ENCODE assay signal across 1 cellular context in the genomic region with DNA sequence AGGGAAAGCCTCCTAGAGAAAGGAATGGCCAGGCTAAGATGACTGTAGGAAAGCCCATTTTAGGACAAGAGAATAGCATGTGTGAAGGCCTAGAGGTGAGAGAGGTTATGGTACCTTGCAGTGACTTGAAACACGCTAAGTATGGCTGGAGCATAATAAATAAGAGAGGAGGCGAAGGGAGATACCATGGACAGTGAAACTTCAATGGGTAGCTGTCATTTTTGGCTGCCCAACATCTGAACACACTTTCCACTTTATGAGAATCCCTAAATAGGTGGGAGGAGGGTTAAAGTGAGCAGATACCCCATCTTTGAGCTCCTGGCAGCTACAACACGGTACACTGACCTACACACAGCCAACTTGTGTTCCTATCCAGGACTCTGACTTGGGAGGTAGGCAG.
TF ChIP-seq lines count a peak whose summit lies in the region.

No MANE protein-coding gene starts in this region.

TF ChIP-seq in HEK293, 187 proteins besides CTCF, POLR2A, EP300 and RAD21 (continued from another document):
- TF ChIP-seq, protein P1, sequence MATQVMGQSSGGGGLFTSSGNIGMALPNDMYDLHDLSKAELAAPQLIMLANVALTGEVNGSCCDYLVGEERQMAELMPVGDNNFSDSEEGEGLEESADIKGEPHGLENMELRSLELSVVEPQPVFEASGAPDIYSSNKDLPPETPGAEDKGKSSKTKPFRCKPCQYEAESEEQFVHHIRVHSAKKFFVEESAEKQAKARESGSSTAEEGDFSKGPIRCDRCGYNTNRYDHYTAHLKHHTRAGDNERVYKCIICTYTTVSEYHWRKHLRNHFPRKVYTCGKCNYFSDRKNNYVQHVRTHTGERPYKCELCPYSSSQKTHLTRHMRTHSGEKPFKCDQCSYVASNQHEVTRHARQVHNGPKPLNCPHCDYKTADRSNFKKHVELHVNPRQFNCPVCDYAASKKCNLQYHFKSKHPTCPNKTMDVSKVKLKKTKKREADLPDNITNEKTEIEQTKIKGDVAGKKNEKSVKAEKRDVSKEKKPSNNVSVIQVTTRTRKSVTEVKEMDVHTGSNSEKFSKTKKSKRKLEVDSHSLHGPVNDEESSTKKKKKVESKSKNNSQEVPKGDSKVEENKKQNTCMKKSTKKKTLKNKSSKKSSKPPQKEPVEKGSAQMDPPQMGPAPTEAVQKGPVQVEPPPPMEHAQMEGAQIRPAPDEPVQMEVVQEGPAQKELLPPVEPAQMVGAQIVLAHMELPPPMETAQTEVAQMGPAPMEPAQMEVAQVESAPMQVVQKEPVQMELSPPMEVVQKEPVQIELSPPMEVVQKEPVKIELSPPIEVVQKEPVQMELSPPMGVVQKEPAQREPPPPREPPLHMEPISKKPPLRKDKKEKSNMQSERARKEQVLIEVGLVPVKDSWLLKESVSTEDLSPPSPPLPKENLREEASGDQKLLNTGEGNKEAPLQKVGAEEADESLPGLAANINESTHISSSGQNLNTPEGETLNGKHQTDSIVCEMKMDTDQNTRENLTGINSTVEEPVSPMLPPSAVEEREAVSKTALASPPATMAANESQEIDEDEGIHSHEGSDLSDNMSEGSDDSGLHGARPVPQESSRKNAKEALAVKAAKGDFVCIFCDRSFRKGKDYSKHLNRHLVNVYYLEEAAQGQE (tag by site-specific recombination; IDR thresholded peaks at IDR 0.05): peak; percentile 80
